Comparison of ENCODE assay signal across 17 cellular contexts in genomic region chr20:49161428-49162152, GRCh38. TPM values are rescaled to one million over a fixed set of nuclear protein-coding genes. Genes with fewer than 3 reads are reported as not detected.
DNase-seq lines count a peak whose midpoint lies in the region; ATAC-seq and TF ChIP-seq lines count a peak whose summit lies in the region.
"Had no signal": no experiment of that assay in that cellular context is flagged by ENCODE, and none has a peak within 500 bp of the region (broad histone marks: within the 10 kb centered on the region; RNA-seq: fewer than 3 reads in every experiment).

No MANE protein-coding gene starts in this region.

- in situ Hi-C loops in transverse colon (cut with MboI; ENCODE audit: low pct_ligation_motif_present in 1 of 4, low pct_unique_long_range_greater_than_20kb in 1 of 4, low sequenced_read_pairs in 3 of 4): no loop called here

- 43 to 48% methylated on average over 6 of the region's 6 CpGs for WGBS in transverse colon (ENCODE audit: low coverage in 1 of 2), 2 donors

- H3K4me1 ChIP-seq in transverse colon: peaks cover under 1 to 17% (median 12%) of the 10 kb centered on the region in 4 donors

- H3K9me3 Mint-ChIP-seq in natural killer cell: no peaks in the 10 kb centered on the region
- no peaks in the 10 kb centered on the region for H3K9me3 Mint-ChIP-seq in natural killer cell treated with Interleukin-12 subunit alpha and Interleukin-12 subunit beta and Interleukin-15 and Interleukin-18, amount 100 ng/mL, for 72 hours

- intact Hi-C loops in natural killer cell (cut with micrococcal nuclease): no loop called here
- intact Hi-C loops in transverse colon (cut with DNase I; ENCODE audit: low total_unique reads): no loop called here

- no peak overlapping the region for H3K4me3 ChIP-seq in fibroblast of mammary gland (ENCODE audit: control insufficient read depth, low read depth, low read length)
- H3K4me3 ChIP-seq in transverse colon: no peak overlapping the region
- H3K4me3 ChIP-seq: ovary, skin epidermis had no signal

- TF ChIP-seq EP300 in transverse colon (IDR thresholded peaks at IDR 0.05; ENCODE audit: low read depth): no peak

- no peak overlapping the region for H3K4me3 Mint-ChIP-seq in natural killer cell
- no peak overlapping the region for H3K4me3 Mint-ChIP-seq in natural killer cell treated with Interleukin-12 subunit alpha and Interleukin-12 subunit beta and Interleukin-15 and Interleukin-18, amount 100 ng/mL, for 72 hours

- ATAC-seq in natural killer cell: no peak
- no peak for ATAC-seq in natural killer cell treated with Interleukin-12 subunit alpha and Interleukin-12 subunit beta and Interleukin-15 and Interleukin-18, amount 100 ng/mL, for 72 hours
- no peak for ATAC-seq in HG02642 (IDR thresholded peaks at IDR 0.05; ENCODE audit: poor library complexity, unreplicated experiment)
- ATAC-seq in HG03442 (IDR thresholded peaks at IDR 0.05; ENCODE audit: unreplicated experiment): no peak
- ATAC-seq in activated CD4-positive, CD25-positive, alpha-beta regulatory T cell treated with anti-CD3 and anti-CD28 coated beads, Interleukin-2, amount 50 U/mL, for 24 hours: no peak

- H3K9me3 ChIP-seq in transverse colon: no peaks in the 10 kb centered on the region
- H3K9me3 ChIP-seq: ovary, SK-N-SH had no signal

- H3K36me3 Mint-ChIP-seq in natural killer cell: no peaks in the 10 kb centered on the region
- H3K36me3 Mint-ChIP-seq in natural killer cell treated with Interleukin-12 subunit alpha and Interleukin-12 subunit beta and Interleukin-15 and Interleukin-18, amount 100 ng/mL, for 72 hours: peaks cover 6% of the 10 kb centered on the region

- peak overlapping the region; percentile 15 to 33 for H3K27ac Mint-ChIP-seq in natural killer cell
- H3K27ac Mint-ChIP-seq in natural killer cell treated with Interleukin-12 subunit alpha and Interleukin-12 subunit beta and Interleukin-15 and Interleukin-18, amount 100 ng/mL, for 72 hours: no peak overlapping the region

- peaks cover 28 to 34% of the 10 kb centered on the region in 2 donors for H3K4me1 Mint-ChIP-seq in natural killer cell
- H3K4me1 Mint-ChIP-seq in natural killer cell treated with Interleukin-12 subunit alpha and Interleukin-12 subunit beta and Interleukin-15 and Interleukin-18, amount 100 ng/mL, for 72 hours (ENCODE audit: low read depth in 2 of 2): peaks cover 24 to 28% of the 10 kb centered on the region in 2 donors

- H3K27me3 ChIP-seq in transverse colon: no peaks in the 10 kb centered on the region
- H3K27me3 ChIP-seq: ovary had no signal

- no peak overlapping the region for H3K27ac ChIP-seq in RWPE1
- H3K27ac ChIP-seq in transverse colon: peak overlapping the region; percentile 28 to 50 (median 38)
- H3K27ac ChIP-seq: ovary had no signal

- H3K27me3 Mint-ChIP-seq in natural killer cell (ENCODE audit: low read depth in 2 of 2): no peaks in the 10 kb centered on the region
- H3K27me3 Mint-ChIP-seq in natural killer cell treated with Interleukin-12 subunit alpha and Interleukin-12 subunit beta and Interleukin-15 and Interleukin-18, amount 100 ng/mL, for 72 hours: no peaks in the 10 kb centered on the region

- DNase-seq in natural killer cell (no peak), RWPE1 (ENCODE audit: low spot score) (peak; percentile 49), fibroblast of mammary gland (ENCODE audit: low read depth) (peak; percentile 26), transverse colon (no peak)
- no peak for DNase-seq in natural killer cell treated with Interleukin-12 subunit alpha and Interleukin-12 subunit beta and Interleukin-15 and Interleukin-18, amount 100 ng/mL, for 72 hours (ENCODE audit: low spot score)
- DNase-seq: activated naive CD4-positive, alpha-beta T cell; cortex of kidney; DMS 273 treated with DMSO at 0.1 percent for 48 hours; hypothalamus; NCI-H1694 treated with DMSO at 0.1 percent for 48 hours; NCI-H510A; ovary; SK-N-SH had no signal

- peaks cover 0 to 23% (median 4%) of the 10 kb centered on the region in 4 donors for H3K36me3 ChIP-seq in transverse colon
- H3K36me3 ChIP-seq: ovary had no signal

- CTCF ChIA-PET in RWPE1 (lab: Yijun Ruan, JAX): interaction anchor here (1.8 kb wide), 1 partner anchor 10 kb away, joined by 7 read pairs; no protein-coding TSS in a partner anchor

- TF ChIP-seq CTCF in natural killer cell (IDR thresholded peaks at IDR 0.05) (no peak), RWPE1 (conservative IDR thresholded peaks at IDR 0.05; ENCODE audit: low read depth) (no peak), fibroblast of mammary gland (conservative IDR thresholded peaks at IDR 0.05; ENCODE audit: control insufficient read depth, insufficient read depth, low read depth, low read length) (no peak), transverse colon (IDR thresholded peaks at IDR 0.05) (no peak)

- POLR2A ChIA-PET in RWPE1 (lab: Yijun Ruan, JAX; ENCODE audit: low non-redundant PET): interaction anchor here (0.6 kb wide), 1 partner anchor 37 kb away, joined by 3 read pairs; no protein-coding TSS in a partner anchor

- TF ChIP-seq POLR2A in transverse colon (IDR thresholded peaks at IDR 0.05): no peak

RNA-seq across cellular contexts. Expression of gene STAU1, which starts 26.5 kb away (rescaled TPM):
- total RNA-seq in natural killer cell (10 to 100 TPM; 47.3 to 54.9 (median 49.9) TPM), transverse colon (10 to 100 TPM; 66.7 to 79.7 (median 73.3) TPM)
- 10 to 100 TPM; 77.7 to 86.4 TPM for total RNA-seq in natural killer cell treated with Interleukin-12 subunit alpha and Interleukin-12 subunit beta and Interleukin-15 and Interleukin-18, amount 100 ng/mL, for 72 hours

RNA-seq across cellular contexts. Expression of gene DDX27, which starts 57.6 kb away (rescaled TPM):
- total RNA-seq in natural killer cell (10 to 100 TPM; 71.5 to 91.3 (median 75.9) TPM), transverse colon (10 to 100 TPM; 13.1 to 37.0 (median 24.8) TPM)
- 10 to 100 TPM; 41.4 to 60.2 TPM for total RNA-seq in natural killer cell treated with Interleukin-12 subunit alpha and Interleukin-12 subunit beta and Interleukin-15 and Interleukin-18, amount 100 ng/mL, for 72 hours

Comparison
In these comparisons a context has a peak if more than half of its experiments do, and no peak if none do; other contexts are left out.
1. H3K27ac Mint-ChIP-seq: peak in natural killer cell (2 of 2); none in natural killer cell treated with Interleukin-12 subunit alpha and Interleukin-12 subunit beta and Interleukin-15 and Interleukin-18, amount 100 ng/mL, for 72 hours (0 of 2).
2. DNase-seq: peak in RWPE1 (single experiment) and fibroblast of mammary gland (single experiment); none in natural killer cell (single experiment), natural killer cell treated with Interleukin-12 subunit alpha and Interleukin-12 subunit beta and Interleukin-15 and Interleukin-18, amount 100 ng/mL, for 72 hours (single experiment) and transverse colon (single experiment).